25 cellular contexts compared by ENCODE assay signal in the genomic region with DNA sequence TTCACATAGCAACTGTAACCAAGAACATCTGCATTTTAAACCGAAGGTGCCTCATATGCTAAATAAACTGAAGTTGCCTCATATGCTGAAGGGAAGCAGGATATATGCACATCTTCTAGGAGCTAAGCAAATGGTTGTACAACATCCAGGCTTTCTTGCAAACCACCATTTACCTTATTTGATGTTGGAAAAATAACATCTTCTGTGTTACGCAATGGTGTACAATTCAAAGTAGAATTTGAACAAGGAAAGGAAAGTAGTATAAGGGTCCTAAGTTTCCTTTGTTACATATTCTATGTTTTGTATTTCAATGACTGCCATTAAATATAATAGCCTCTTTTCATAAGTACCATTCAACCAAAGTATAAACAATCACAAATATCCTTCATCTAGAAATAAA.
A peak's percentile ranks its signal among the peaks of the same experiment; 100 is the strongest.
DNase-seq lines count a peak whose midpoint lies in the region; ATAC-seq, FAIRE-seq and TF ChIP-seq lines count a peak whose summit lies in the region.
"Had no signal": no experiment of that assay in that cellular context is flagged by ENCODE, and none has a peak within 500 bp of the region (broad histone marks: within the 10 kb centered on the region; RNA-seq: fewer than 3 reads in every experiment).

No MANE protein-coding gene starts in this region.

- H3K4me1 ChIP-seq in HepG2 (ENCODE audit: insufficient read depth, low read length), result no peaks in the 10 kb centered on the region
- no peaks in the 10 kb centered on the region for H3K4me1 ChIP-seq in right lobe of liver
- no peaks in the 10 kb centered on the region for H3K4me1 ChIP-seq in K562 (replicated peaks in 1 of 2; ENCODE audit: control insufficient read depth in 2 of 2, insufficient read depth in 2 of 2, low read length in 2 of 2)
- H3K4me1 ChIP-seq: BE2C, BLaER1 had no signal

- H3K4me3 ChIP-seq in HepG2 (replicated peaks in 1 of 3; ENCODE audit: insufficient read depth in 1 of 3, low read depth in 2 of 3, low read length in 3 of 3), result no peak overlapping the region
- no peak overlapping the region for H3K4me3 ChIP-seq in right lobe of liver
- H3K4me3 ChIP-seq in K562, result no peak overlapping the region
- H3K4me3 ChIP-seq: BLaER1, GM12878 had no signal

- no peak for DNase-seq in HepG2 (ENCODE audit: low spot score)
- DNase-seq in right lobe of liver, result no peak
- no peak for DNase-seq in K562 (ENCODE audit: extremely low read depth in 1 of 4, low spot score in 3 of 4)
- DNase-seq in activated effector memory CD4-positive, alpha-beta T cell treated with anti-CD3 and anti-CD28 coated beads, Interleukin-2, amount 50 U/mL, for 16 hours, result no peak
- no peak for DNase-seq in activated CD4-positive, alpha-beta T cell treated with anti-CD3 and anti-CD28 coated beads, Interleukin-2, amount 50 U/mL, for 1 hour
- DNase-seq: 8988T; ACHN; BE2C; C1 segment of cervical spinal cord; CD4-positive, alpha-beta memory T cell; CD4-positive, CD25-positive, alpha-beta regulatory T cell; CD8-positive, alpha-beta memory T cell; COR-L47; DMS 273 treated with DMSO at 0.1 percent for 48 hours; DMS153; DMS53; DMS79; DND-41; EL; GDM1 had no signal

- H3K9me3 ChIP-seq in HepG2 (ENCODE audit: low read length) (no peaks in the 10 kb centered on the region), right lobe of liver (no peaks in the 10 kb centered on the region), K562 (replicated peaks; ENCODE audit: control insufficient read depth, insufficient read depth, low read depth, low read length) (no peaks in the 10 kb centered on the region)
- H3K9me3 ChIP-seq: BE2C, BLaER1 had no signal

- BruUV-seq in HepG2 (replicated peaks; lab: Mats Ljungman, UMichigan), result no TSS peak
- no TSS peak for BruUV-seq in K562 (replicated peaks; lab: Mats Ljungman, UMichigan)

- FAIRE-seq in HepG2 (lab: Jason Lieb, UNC) (no peak), K562 (lab: Jason Lieb, UNC) (no peak)
- FAIRE-seq: A204.1, GM12878, GM12892, GM18507 had no signal

- 2% methylated on average over 2 of the region's 2 CpGs for WGBS in HepG2 (ENCODE audit: low lambda C conversion rate)
- 64% methylated on average over 2 of the region's 2 CpGs for WGBS in right lobe of liver (ENCODE audit: insufficient coverage, low coverage, low lambda C conversion rate, missing lambda C conversion rate)
- 2% methylated on average over 2 of the region's 2 CpGs for WGBS in K562 (ENCODE audit: insufficient coverage, low coverage, missing lambda C conversion rate)

- ATAC-seq in HepG2 (no peak), right lobe of liver (no peak), K562 (no peak)
- ATAC-seq: GM12878 had no signal

- CTCF ChIA-PET in HepG2 (lab: Yijun Ruan, JAX; ENCODE audit: low intra/inter-chr PET ratio, low total read pairs), result no interaction called here
- CTCF ChIA-PET in K562 (lab: Yijun Ruan, JAX; ENCODE audit: low intra/inter-chr PET ratio), result no interaction called here

- H3K27me3 ChIP-seq in HepG2 (ENCODE audit: control insufficient read depth in 1 of 2, insufficient read depth in 2 of 2, low read length in 2 of 2) (no peaks in the 10 kb centered on the region), right lobe of liver (no peaks in the 10 kb centered on the region), K562 (ENCODE audit: control insufficient read depth in 2 of 2, insufficient read depth in 2 of 2, low read length in 2 of 2) (no peaks in the 10 kb centered on the region)
- H3K27me3 ChIP-seq: BE2C, BLaER1 had no signal

- TF ChIP-seq CTCF in HepG2 (CRISPR knock-in tag; IDR thresholded peaks at IDR 0.05) (no peak), right lobe of liver (IDR thresholded peaks at IDR 0.05) (no peak), K562 (IDR thresholded peaks at IDR 0.05 in 2 of 3, conservative IDR thresholded peaks at IDR 0.05 in 1 of 3; ENCODE audit: insufficient read depth in 2 of 3, low read depth in 1 of 3, low read length in 3 of 3) (no peak)

- no peaks in the 10 kb centered on the region for H3K9me1 ChIP-seq in K562 (ENCODE audit: control insufficient read depth, insufficient read depth, low read length)

- H3K36me3 ChIP-seq in HepG2 (replicated peaks in 1 of 2; ENCODE audit: control insufficient read depth in 1 of 2, insufficient read depth in 2 of 2, low read length in 2 of 2) (no peaks in the 10 kb centered on the region), right lobe of liver (no peaks in the 10 kb centered on the region), K562 (ENCODE audit: control insufficient read depth, insufficient read depth, low read length) (no peaks in the 10 kb centered on the region)
- H3K36me3 ChIP-seq: BE2C, BLaER1 had no signal

- no peak for TF ChIP-seq POLR2A in HepG2 (IDR thresholded peaks at IDR 0.05; ENCODE audit: insufficient read depth in 1 of 2, low read depth in 2 of 2, low read length in 2 of 2)
- TF ChIP-seq POLR2A in right lobe of liver (IDR thresholded peaks at IDR 0.05), result no peak
- no peak for TF ChIP-seq POLR2A in K562 (conservative IDR thresholded peaks at IDR 0.05)

- H3K79me2 ChIP-seq in HepG2 (ENCODE audit: insufficient read depth, low read length) (no peaks in the 10 kb centered on the region), K562 (ENCODE audit: control insufficient read depth, insufficient read depth, low read length) (no peaks in the 10 kb centered on the region)

- intact Hi-C loops in HepG2 (cut with micrococcal nuclease; ENCODE audit: unreplicated experiment), result no loop called here
- intact Hi-C loops in right lobe of liver (cut with DNase I), result no loop called here
- intact Hi-C loops in K562 (cut with micrococcal nuclease), result no loop called here

- H3K27ac ChIP-seq in HepG2 (ENCODE audit: extremely low read length, insufficient read depth, low read length) (no peak overlapping the region), right lobe of liver (no peak overlapping the region), K562 (ENCODE audit: extremely low read depth, low read depth, low read length) (no peak overlapping the region)
- H3K27ac ChIP-seq: BLaER1 had no signal

- no peak overlapping the region for H2AFZ ChIP-seq in HepG2 (ENCODE audit: low read length)
- no peak overlapping the region for H2AFZ ChIP-seq in K562 (ENCODE audit: low read depth, low read length)

- in situ Hi-C loops in HepG2 (cut with HindIII; ENCODE audit: extremely low pct_ligation_motif_present, low pct_unique_long_range_greater_than_20kb), result no loop called here
- in situ Hi-C loops in K562 (cut with MboI), result no loop called here

- no peak overlapping the region for H3K4me2 ChIP-seq in HepG2 (ENCODE audit: low read depth, low read length)
- no peak overlapping the region for H3K4me2 ChIP-seq in K562 (ENCODE audit: insufficient read depth, low read length)
- H3K4me2 ChIP-seq: BLaER1 had no signal

- no peak overlapping the region for H3K9ac ChIP-seq in HepG2 (ENCODE audit: insufficient read depth, low read depth, low read length)
- no peak overlapping the region for H3K9ac ChIP-seq in K562 (ENCODE audit: insufficient read depth in 1 of 2, low read depth in 2 of 2, low read length in 2 of 2)
- H3K9ac ChIP-seq: BLaER1 had no signal

- POLR2A ChIA-PET in HepG2 (lab: Yijun Ruan, JAX) (no interaction called here), K562 (lab: Yijun Ruan, JAX) (no interaction called here)

- H4K20me1 ChIP-seq in HepG2 (ENCODE audit: insufficient read depth, low read length), result no peaks in the 10 kb centered on the region
- H4K20me1 ChIP-seq in K562 (replicated peaks; ENCODE audit: control insufficient read depth, insufficient read depth, low read length), result no peaks in the 10 kb centered on the region
- H4K20me1 ChIP-seq: BLaER1 had no signal

- TF ChIP-seq RAD21 in HepG2 (CRISPR knock-in tag; IDR thresholded peaks at IDR 0.05), result no peak
- TF ChIP-seq RAD21 in K562 (CRISPR knock-in tag; conservative IDR thresholded peaks at IDR 0.05 in 1 of 2, IDR thresholded peaks at IDR 0.05 in 1 of 2), result no peak

- no peak for TF ChIP-seq EP300 in HepG2 (IDR thresholded peaks at IDR 0.05; ENCODE audit: low read depth in 2 of 2, low read length in 2 of 2)
- TF ChIP-seq EP300 in HepG2 (CRISPR knock-in tag; IDR thresholded peaks at IDR 0.05; ENCODE audit: borderline replicate concordance), result no peak
- TF ChIP-seq EP300 in K562 (IDR thresholded peaks at IDR 0.05; ENCODE audit: low read length), result no peak

TF ChIP-seq in HepG2, 621 proteins besides CTCF, POLR2A, EP300 and RAD21:
- TF ChIP-seq ZNF143 (CRISPR knock-in tag; IDR thresholded peaks at IDR 0.05) (no peak), CEBPB (IDR thresholded peaks at IDR 0.05; ENCODE audit: borderline replicate concordance, low read depth, low read length) (peak; percentile 46)

TF ChIP-seq in K562, 482 proteins besides CTCF, POLR2A, EP300 and RAD21:
- peak; percentile 57; the same call in 1 of the 2 replicates for TF ChIP-seq CEBPB (tag; IDR thresholded peaks at IDR 0.05)
- no peak for TF ChIP-seq CEBPG (CRISPR knock-in tag; IDR thresholded peaks at IDR 0.05)
- TF ChIP-seq CEBPG (tag; conservative IDR thresholded peaks at IDR 0.05 in 1 of 2, IDR thresholded peaks at IDR 0.05 in 1 of 2), result peak in 1 of 2 experiments; percentile 58; a peak in 2 of 4 replicates
- TF ChIP-seq, protein P1, sequence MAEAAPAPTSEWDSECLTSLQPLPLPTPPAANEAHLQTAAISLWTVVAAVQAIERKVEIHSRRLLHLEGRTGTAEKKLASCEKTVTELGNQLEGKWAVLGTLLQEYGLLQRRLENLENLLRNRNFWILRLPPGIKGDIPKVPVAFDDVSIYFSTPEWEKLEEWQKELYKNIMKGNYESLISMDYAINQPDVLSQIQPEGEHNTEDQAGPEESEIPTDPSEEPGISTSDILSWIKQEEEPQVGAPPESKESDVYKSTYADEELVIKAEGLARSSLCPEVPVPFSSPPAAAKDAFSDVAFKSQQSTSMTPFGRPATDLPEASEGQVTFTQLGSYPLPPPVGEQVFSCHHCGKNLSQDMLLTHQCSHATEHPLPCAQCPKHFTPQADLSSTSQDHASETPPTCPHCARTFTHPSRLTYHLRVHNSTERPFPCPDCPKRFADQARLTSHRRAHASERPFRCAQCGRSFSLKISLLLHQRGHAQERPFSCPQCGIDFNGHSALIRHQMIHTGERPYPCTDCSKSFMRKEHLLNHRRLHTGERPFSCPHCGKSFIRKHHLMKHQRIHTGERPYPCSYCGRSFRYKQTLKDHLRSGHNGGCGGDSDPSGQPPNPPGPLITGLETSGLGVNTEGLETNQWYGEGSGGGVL (CRISPR knock-in tag; IDR thresholded peaks at IDR 0.05), result no peak

Comparison
In these comparisons a context has a peak if more than half of its experiments do, and no peak if none do; other contexts are left out.
1. Of the 241 proteins assayed by ChIP-seq in both HepG2 and K562: peak only in HepG2: none; only in K562: none; in both: CEBPB; in neither: 239; mixed calls (peak in some experiments, not most) for 1.